ENCODE assay signal across 12 cellular contexts in the genomic region with DNA sequence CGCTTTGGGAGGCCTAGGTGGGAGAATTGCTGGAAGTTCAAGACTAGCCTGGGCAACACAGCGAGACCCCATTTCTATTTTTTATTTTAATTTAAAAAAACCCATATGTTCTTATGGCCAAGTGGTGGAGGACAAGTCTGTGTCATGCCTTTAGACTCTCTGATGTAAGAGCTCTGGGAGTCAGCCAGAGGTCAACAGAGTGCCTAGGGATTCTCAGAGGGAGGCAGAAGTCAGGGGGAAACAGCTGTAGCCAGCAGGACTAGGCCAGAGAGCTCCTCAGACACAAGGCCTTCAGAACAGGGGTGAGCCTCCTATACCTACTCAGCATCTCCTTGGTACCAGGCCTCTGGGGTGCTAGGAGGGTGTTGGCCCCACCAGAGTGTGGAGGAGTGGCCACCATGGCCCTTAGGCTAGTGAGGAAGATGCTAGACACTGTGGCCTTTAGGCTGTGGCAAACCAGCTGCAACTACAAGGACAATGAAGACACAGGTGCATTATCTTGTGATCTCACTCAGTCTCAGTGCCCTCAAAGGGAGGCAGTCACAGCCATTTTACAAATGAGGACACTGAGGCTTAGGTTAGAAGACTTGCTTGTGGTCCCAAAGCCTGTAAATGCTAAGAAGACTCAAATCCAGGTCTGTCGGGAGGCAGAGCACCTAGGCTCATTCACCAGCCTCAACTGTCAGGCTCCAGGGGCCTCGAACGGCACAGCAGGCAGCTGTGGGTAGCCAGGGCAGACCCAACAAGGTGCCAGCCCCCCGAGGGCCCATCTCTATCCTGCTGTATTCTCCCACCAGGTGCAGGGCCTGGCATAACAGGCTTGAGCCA. TPM values are rescaled to one million over a fixed set of nuclear protein-coding genes. Genes with fewer than 3 reads are reported as not detected.
A peak's percentile ranks its signal among the peaks of the same experiment; 100 is the strongest.
DNase-seq lines count a peak whose midpoint lies in the region; ATAC-seq and TF ChIP-seq lines count a peak whose summit lies in the region.
"Had no signal": no experiment of that assay in that cellular context is flagged by ENCODE, and none has a peak within 500 bp of the region (broad histone marks: within the 10 kb centered on the region; RNA-seq: fewer than 3 reads in every experiment).

No MANE protein-coding gene starts in this region.

- no peaks in the 10 kb centered on the region for H3K9me3 Mint-ChIP-seq in endothelial cell (ENCODE audit: unreplicated experiment)
- H3K9me3 Mint-ChIP-seq in mesothelial cell of epicardium, result no peaks in the 10 kb centered on the region

- H3K4me1 Mint-ChIP-seq in endothelial cell (ENCODE audit: unreplicated experiment), result peaks cover 7% of the 10 kb centered on the region
- H3K4me1 Mint-ChIP-seq in mesothelial cell of epicardium, result peaks cover 2% of the 10 kb centered on the region

- intact Hi-C loops in psoas muscle (cut with DNase I), result no loop called here

- 84 to 88% (median 87%) methylated on average over 6 of the region's 6 CpGs for WGBS in psoas muscle, 3 donors

- no peaks in the 10 kb centered on the region for H3K36me3 Mint-ChIP-seq in endothelial cell (ENCODE audit: low read depth, unreplicated experiment)
- H3K36me3 Mint-ChIP-seq in mesothelial cell of epicardium, result no peaks in the 10 kb centered on the region

- no peaks in the 10 kb centered on the region for H3K27me3 ChIP-seq in psoas muscle (ENCODE audit: insufficient read depth in 3 of 3, low read length in 2 of 3)

- H3K4me1 ChIP-seq in psoas muscle, result peaks cover 42% of the 10 kb centered on the region

- peak overlapping the region; percentile 46 for H3K27ac ChIP-seq in psoas muscle

- H3K27me3 Mint-ChIP-seq in endothelial cell (ENCODE audit: unreplicated experiment) (peaks cover 5% of the 10 kb centered on the region), mesothelial cell of epicardium (ENCODE audit: low read depth) (no peaks in the 10 kb centered on the region)

- H3K36me3 ChIP-seq in psoas muscle (ENCODE audit: insufficient read depth in 1 of 2, low read depth in 1 of 2), result no peaks in the 10 kb centered on the region

- ATAC-seq in psoas muscle (peak in 3 of 4 donors; percentile 47 to 77 (median 73)), HG02885 (IDR thresholded peaks at IDR 0.05; ENCODE audit: poor library complexity, unreplicated experiment) (no peak)

- DNase-seq in EL (peak; percentile 76), MV-4-11 (lab: John Stamatoyannopoulos, UW) (peak; percentile 64), fibroblast of mammary gland (ENCODE audit: low read depth) (peak; percentile 96), psoas muscle (peak in 1 of 2 donors; percentile 54), endothelial cell (ENCODE audit: low spot score) (no peak), mesothelial cell of epicardium (ENCODE audit: low spot score in 2 of 2, unreplicated experiment in 2 of 2) (no peak), dedifferentiated amniotic fluid mesenchymal stem cell (ENCODE audit: extremely low spot score) (no peak)
- DNase-seq: activated CD4-positive, CD25-positive, alpha-beta regulatory T cell; anterior cingulate cortex; NCI-H1048; retina had no signal

- H3K4me3 Mint-ChIP-seq in endothelial cell (ENCODE audit: unreplicated experiment), result no peak overlapping the region
- no peak overlapping the region for H3K4me3 Mint-ChIP-seq in mesothelial cell of epicardium

- no peaks in the 10 kb centered on the region for H3K9me3 ChIP-seq in psoas muscle

- TF ChIP-seq CTCF in fibroblast of mammary gland (conservative IDR thresholded peaks at IDR 0.05; ENCODE audit: control insufficient read depth, insufficient read depth, low read depth, low read length) (no peak), psoas muscle (IDR thresholded peaks at IDR 0.05) (no peak), endothelial cell (IDR thresholded peaks at IDR 0.05; ENCODE audit: unreplicated experiment) (no peak), mesothelial cell of epicardium (IDR thresholded peaks at IDR 0.05; ENCODE audit: unreplicated experiment) (no peak)

- H3K4me3 ChIP-seq in fibroblast of mammary gland (ENCODE audit: control insufficient read depth, low read depth, low read length) (no peak overlapping the region), psoas muscle (no peak overlapping the region)

- H3K27ac Mint-ChIP-seq in endothelial cell (ENCODE audit: unreplicated experiment) (no peak overlapping the region), mesothelial cell of epicardium (no peak overlapping the region)

RNA-seq across cellular contexts. Expression of a gene that starts 5.0 kb away (rescaled TPM):
- under 1 TPM in 1 of 4 donors, not detected in 3; 0.29 TPM for total RNA-seq in psoas muscle
- under 1 TPM; 0.18 to 0.52 (median 0.30) TPM for polyA plus RNA-seq in psoas muscle
- not detected for total RNA-seq in endothelial cell (ENCODE audit: unreplicated experiment)
- total RNA-seq in mesothelial cell of epicardium, result 0.16 to 0.31 TPM in 2 of 3 replicates, not detected in the other

RNA-seq across cellular contexts. Expression of a gene that starts 16.6 kb away (rescaled TPM):
- 10 to 100 TPM in 1 of 4 donors, 1 to 10 TPM in 2, under 1 TPM in 1; 0.53 to 13.9 (median 1.1) TPM for total RNA-seq in psoas muscle
- polyA plus RNA-seq in psoas muscle, result 1 to 10 TPM; 1.1 to 1.3 (median 1.2) TPM
- not detected for total RNA-seq in endothelial cell (ENCODE audit: unreplicated experiment)
- 0.60 to 0.75 TPM (median 0.71 TPM) in 3 replicates for total RNA-seq in mesothelial cell of epicardium

RNA-seq across cellular contexts. Expression of a gene that starts 30.4 kb away (rescaled TPM):
- 10 to 100 TPM; 24.8 to 43.9 (median 30.1) TPM for total RNA-seq in psoas muscle
- 10 to 100 TPM; 36.2 to 55.4 (median 53.6) TPM for polyA plus RNA-seq in psoas muscle
- 15.5 TPM for total RNA-seq in endothelial cell (ENCODE audit: unreplicated experiment)
- 22.5 to 23.2 TPM (median 22.6 TPM) in 3 replicates for total RNA-seq in mesothelial cell of epicardium

RNA-seq across cellular contexts. Expression of a gene that starts 34.0 kb away (rescaled TPM):
- 10 to 100 TPM; 45.7 to 71.7 (median 63.0) TPM for total RNA-seq in psoas muscle
- polyA plus RNA-seq in psoas muscle, result 100 to 1,000 TPM in 1 of 3 donors, 10 to 100 TPM in 2; 56.9 to 109 (median 67.4) TPM
- 163 TPM for total RNA-seq in endothelial cell (ENCODE audit: unreplicated experiment)
- 96.3 to 100 TPM (median 97.6 TPM) in 3 replicates for total RNA-seq in mesothelial cell of epicardium

RNA-seq across cellular contexts. Expression of a gene that starts 41.6 kb away (rescaled TPM):
- total RNA-seq in psoas muscle, result 10 to 100 TPM; 70.2 to 73.4 (median 71.5) TPM
- 100 to 1,000 TPM in 1 of 3 donors, 10 to 100 TPM in 2; 69.2 to 130 (median 78.1) TPM for polyA plus RNA-seq in psoas muscle
- total RNA-seq in endothelial cell (ENCODE audit: unreplicated experiment), result 95.1 TPM
- 52.5 to 56.8 TPM (median 55.2 TPM) in 3 replicates for total RNA-seq in mesothelial cell of epicardium

Comparison
In these comparisons a context has a peak if more than half of its experiments do, and no peak if none do; other contexts are left out.
1. DNase-seq: peak in EL (single experiment), MV-4-11 (single experiment) and fibroblast of mammary gland (single experiment); none in endothelial cell (single experiment), mesothelial cell of epicardium (0 of 2) and dedifferentiated amniotic fluid mesenchymal stem cell (single experiment).